In the genomic region with DNA sequence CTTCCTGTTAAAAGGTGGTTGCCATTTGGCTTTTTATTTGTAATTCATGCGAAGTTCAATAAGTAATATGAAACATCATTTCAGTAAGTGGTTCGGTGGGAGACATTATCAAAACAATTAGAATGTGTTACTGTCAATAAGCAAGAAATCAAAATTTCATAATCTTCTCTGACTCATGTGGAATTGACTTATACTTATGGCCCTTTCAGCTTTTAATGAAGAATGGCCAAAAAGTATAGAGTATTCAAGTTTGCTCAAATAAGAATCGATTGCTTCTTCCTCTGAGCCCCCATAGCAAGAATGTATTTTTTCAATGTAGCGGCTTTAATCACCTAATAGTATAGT, we compare ENCODE assay signal across 13 cellular contexts.
A peak's percentile ranks its signal among the peaks of the same experiment; 100 is the strongest.
DNase-seq lines count a peak whose midpoint lies in the region; ATAC-seq and TF ChIP-seq lines count a peak whose summit lies in the region.
"Had no signal": no experiment of that assay in that cellular context is flagged by ENCODE, and none has a peak within 500 bp of the region (broad histone marks: within the 10 kb centered on the region; RNA-seq: fewer than 3 reads in every experiment).

No MANE protein-coding gene starts in this region.

- H3K9ac ChIP-seq in rectal smooth muscle tissue (ENCODE audit: low read length): no peak overlapping the region

- no peak for TF ChIP-seq CTCF in heart left ventricle (IDR thresholded peaks at IDR 0.05)
- TF ChIP-seq CTCF in esophagus squamous epithelium (IDR thresholded peaks at IDR 0.05): no peak

- H3K36me3 ChIP-seq in heart left ventricle (no peaks in the 10 kb centered on the region), esophagus squamous epithelium (no peaks in the 10 kb centered on the region), rectal smooth muscle tissue (ENCODE audit: control insufficient read depth, insufficient read depth, low read length) (no peaks in the 10 kb centered on the region)
- H3K36me3 ChIP-seq: pancreas, WERI-Rb-1 had no signal

- ATAC-seq in heart left ventricle: peak in 1 of 4 donors; percentile 39
- ATAC-seq in Right ventricle myocardium superior (ENCODE audit: poor library complexity): no peak
- no peak for ATAC-seq in HG03039 (IDR thresholded peaks at IDR 0.05; ENCODE audit: unreplicated experiment)

- H3K27me3 ChIP-seq in heart left ventricle: no peaks in the 10 kb centered on the region
- H3K27me3 ChIP-seq in esophagus squamous epithelium: no peaks in the 10 kb centered on the region
- H3K27me3 ChIP-seq in rectal smooth muscle tissue (ENCODE audit: control insufficient read depth, insufficient read depth, low read length): no peaks in the 10 kb centered on the region
- H3K27me3 ChIP-seq: pancreas, testis had no signal

- intact Hi-C loops in heart left ventricle (cut with DNase I): no loop called here
- intact Hi-C loops in Right ventricle myocardium superior (cut with DNase I): no loop called here
- intact Hi-C loops in esophagus squamous epithelium (cut with DNase I): no loop called here

- TF ChIP-seq POLR2A in heart left ventricle (IDR thresholded peaks at IDR 0.05) (no peak), esophagus squamous epithelium (IDR thresholded peaks at IDR 0.05) (no peak)

- H3K27ac ChIP-seq in heart left ventricle (peak overlapping the region in 10 of 12 donors; percentile 4 to 78 (median 64)), esophagus squamous epithelium (peak overlapping the region; percentile 75 to 90 (median 86)), rectal smooth muscle tissue (ENCODE audit: low read depth, low read length) (peak overlapping the region; percentile 65)
- H3K27ac ChIP-seq: WERI-Rb-1 had no signal

- H3K4me1 ChIP-seq in heart left ventricle (peaks cover 0 to 29% (median 6%) of the 10 kb centered on the region in 12 donors), esophagus squamous epithelium (peaks cover 5 to 52% (median 31%) of the 10 kb centered on the region in 3 donors), rectal smooth muscle tissue (ENCODE audit: control insufficient read depth, insufficient read depth, low read length) (peaks cover 10% of the 10 kb centered on the region)
- H3K4me1 ChIP-seq: testis had no signal

- H3K4me3 ChIP-seq in heart left ventricle (no peak overlapping the region), esophagus squamous epithelium (peak overlapping the region in 2 of 4 donors; percentile 14 to 19), rectal smooth muscle tissue (ENCODE audit: low read length) (no peak overlapping the region)
- H3K4me3 ChIP-seq: pancreas, testis had no signal

- WGBS in heart left ventricle, 4 donors: 70 to 95% (median 91%) methylated on average over 4 of the region's 4 CpGs
- 41 to 45% methylated on average over 4 of the region's 4 CpGs for WGBS in esophagus squamous epithelium, 2 donors

- H3K9me3 ChIP-seq in heart left ventricle (no peaks in the 10 kb centered on the region), esophagus squamous epithelium (no peaks in the 10 kb centered on the region)
- H3K9me3 ChIP-seq: pancreas, testis had no signal

- DNase-seq in heart left ventricle (no peak), Right ventricle myocardium superior (no peak), esophagus squamous epithelium (lab: John Stamatoyannopoulos, UW) (no peak), NCI-H69 (lab: John Stamatoyannopoulos, UW) (no peak), midbrain (lab: John Stamatoyannopoulos, UW) (no peak), dedifferentiated amniotic fluid mesenchymal stem cell (ENCODE audit: extremely low spot score) (no peak)
- DNase-seq: left cardiac atrium, NCI-H1092, pancreas, testis, WERI-Rb-1 had no signal
